Comparison of ENCODE assay signal across 31 cellular contexts in the genomic region with DNA sequence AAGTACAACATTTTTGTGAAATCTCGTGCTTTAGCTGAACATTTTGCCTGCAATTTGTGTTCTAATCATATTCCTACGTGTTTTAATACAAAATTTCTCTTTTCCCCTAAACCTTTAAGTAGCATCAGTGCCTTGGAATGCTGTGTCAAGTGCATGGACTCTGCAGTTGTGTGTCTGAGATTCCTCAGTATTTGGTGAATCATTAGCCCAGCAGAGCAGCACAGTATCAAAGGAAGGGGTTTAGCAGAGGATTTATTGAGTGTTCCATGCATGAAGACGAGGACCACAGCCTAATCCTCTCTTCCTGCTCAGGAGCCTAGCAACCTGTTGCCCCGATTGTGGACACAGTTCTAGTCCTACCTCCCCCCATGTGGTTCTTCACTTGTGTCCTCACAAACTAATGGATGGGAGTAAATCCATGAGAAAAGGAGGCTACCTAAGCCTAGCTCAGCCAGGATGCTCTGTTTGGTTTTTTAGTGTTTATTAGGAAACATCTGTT. TPM values are rescaled to one million over a fixed set of nuclear protein-coding genes. Genes with fewer than 3 reads are reported as not detected.
"Had no signal": no experiment of that assay in that cellular context is flagged by ENCODE, and none has a peak within 500 bp of the region (broad histone marks: within the 10 kb centered on the region; RNA-seq: fewer than 3 reads in every experiment).

No MANE protein-coding gene starts in this region.

- H3K27ac Mint-ChIP-seq: activated CD8-positive, alpha-beta memory T cell treated with anti-CD3 and anti-CD28 coated beads, Interleukin-2, amount 10 ng/mL, durations not matched to agents 7 days and 5 days; activated naive CD4-positive, alpha-beta T cell treated with anti-CD3 and anti-CD28 coated beads, Interleukin-2, amount 50 U/mL, for 72 hours; activated naive CD8-positive, alpha-beta T cell treated with anti-CD3 and anti-CD28 coated beads, Interleukin-2, amount 50 U/mL, for 24 hours; activated T-cell treated with anti-CD3 and anti-CD28 coated beads, Interleukin-2, amount 50 U/mL, for 24 hours; T-helper 2 cell treated with Interferon-gamma antibody and Interleukin-4, amounts not matched to agents 5 μg/mL and 100 μg/mL, for 36 hours; WTC11 had no signal

- H3K9me3 Mint-ChIP-seq: activated naive CD8-positive, alpha-beta T cell treated with anti-CD3 and anti-CD28 coated beads, Interleukin-2, amount 50 U/mL, for 24 hours; activated T-cell treated with anti-CD3 and anti-CD28 coated beads, Interleukin-2, amount 50 U/mL, for 24 hours; T-helper 2 cell treated with Interferon-gamma antibody and Interleukin-4, amounts not matched to agents 5 μg/mL and 100 μg/mL, for 36 hours had no signal

- H3K27me3 ChIP-seq: ascending aorta, body of pancreas, Peyer's patch, SJCRH30 had no signal

- H3K4me3 ChIP-seq: ascending aorta, body of pancreas, MG63, Peyer's patch, SJCRH30 had no signal

- H3K9me3 ChIP-seq: ascending aorta, body of pancreas, MG63, Peyer's patch, SJCRH30, SK-N-SH had no signal

- H3K4me1 ChIP-seq: ascending aorta, body of pancreas, Peyer's patch had no signal

- ATAC-seq: activated CD8-positive, alpha-beta memory T cell treated with anti-CD3 and anti-CD28 coated beads, Interleukin-2, amount 10 ng/mL, durations not matched to agents 7 days and 5 days; activated naive CD4-positive, alpha-beta T cell treated with anti-CD3 and anti-CD28 coated beads, Interleukin-2, amount 50 U/mL, for 72 hours; activated naive CD8-positive, alpha-beta T cell treated with anti-CD3 and anti-CD28 coated beads, Interleukin-2, amount 50 U/mL, for 24 hours; body of pancreas; WTC11 had no signal

- DNase-seq: activated CD4-positive, alpha-beta T cell treated with anti-CD3 and anti-CD28 coated beads for 48 hours; activated CD4-positive, alpha-beta T cell treated with anti-CD3 and anti-CD28 coated beads, Interleukin-2, amount 50 U/mL, for 48 hours; activated CD4-positive, CD25-positive, alpha-beta regulatory T cell treated with anti-CD3 and anti-CD28 coated beads, Interleukin-2, amount 50 U/mL, for 72 hours; activated CD8-positive, alpha-beta memory T cell treated with anti-CD3 and anti-CD28 coated beads, Interleukin-2, amount 10 ng/mL, durations not matched to agents 7 days and 5 days; activated effector memory CD4-positive, alpha-beta T cell treated with anti-CD3 and anti-CD28 coated beads, Interleukin-2, amount 50 U/mL, for 16 hours; activated naive CD4-positive, alpha-beta T cell treated with Interleukin-2 at 50 U/mL for 16 hours; activated naive CD8-positive, alpha-beta T cell treated with anti-CD3 and anti-CD28 coated beads, Interleukin-2, amount 50 U/mL, for 24 hours; activated T-cell treated with anti-CD3 and anti-CD28 coated beads, Interleukin-2, amount 50 U/mL, for 24 hours; amniotic stem cell; body of pancreas; central memory CD4-positive, alpha-beta T cell; MG63; MV-4-11; NCI-H1092 treated with DMSO at 0.1 percent for 48 hours; NCI-H1417 treated with DMSO at 0.1 percent for 48 hours; NCI-H1694; NCI-H2029 treated with DMSO at 0.1 percent for 48 hours; NCI-H345; NCI-H510A; NCI-H526 treated with DMSO at 0.1 percent for 48 hours; Peyer's patch; Right ventricle myocardium superior; SK-N-SH had no signal

- H3K36me3 ChIP-seq: ascending aorta, MG63, Peyer's patch, SJCRH30 had no signal

- H3K4me3 Mint-ChIP-seq: activated CD8-positive, alpha-beta memory T cell treated with anti-CD3 and anti-CD28 coated beads, Interleukin-2, amount 10 ng/mL, durations not matched to agents 7 days and 5 days; activated naive CD8-positive, alpha-beta T cell treated with anti-CD3 and anti-CD28 coated beads, Interleukin-2, amount 50 U/mL, for 24 hours; activated T-cell treated with anti-CD3 and anti-CD28 coated beads, Interleukin-2, amount 50 U/mL, for 24 hours; T-helper 2 cell treated with Interferon-gamma antibody and Interleukin-4, amounts not matched to agents 5 μg/mL and 100 μg/mL, for 36 hours; WTC11 had no signal

- H3K27ac ChIP-seq: ascending aorta, body of pancreas, Peyer's patch, RWPE1, SJCRH30 had no signal

- H3K27me3 Mint-ChIP-seq: activated CD8-positive, alpha-beta memory T cell treated with anti-CD3 and anti-CD28 coated beads, Interleukin-2, amount 10 ng/mL, durations not matched to agents 7 days and 5 days; activated T-cell treated with anti-CD3 and anti-CD28 coated beads, Interleukin-2, amount 50 U/mL, for 24 hours had no signal

- H3K36me3 Mint-ChIP-seq: activated CD8-positive, alpha-beta memory T cell treated with anti-CD3 and anti-CD28 coated beads, Interleukin-2, amount 10 ng/mL, durations not matched to agents 7 days and 5 days; activated naive CD4-positive, alpha-beta T cell treated with anti-CD3 and anti-CD28 coated beads, Interleukin-2, amount 50 U/mL, for 72 hours; WTC11 had no signal

- H3K4me1 Mint-ChIP-seq: activated CD8-positive, alpha-beta memory T cell treated with anti-CD3 and anti-CD28 coated beads, Interleukin-2, amount 10 ng/mL, durations not matched to agents 7 days and 5 days; activated naive CD8-positive, alpha-beta T cell treated with anti-CD3 and anti-CD28 coated beads, Interleukin-2, amount 50 U/mL, for 24 hours had no signal

RNA-seq across cellular contexts. Expression of a gene that starts 29.3 kb away (rescaled TPM):
- total RNA-seq: activated CD8-positive, alpha-beta memory T cell treated with anti-CD3 and anti-CD28 coated beads, Interleukin-2, amount 10 ng/mL, durations not matched to agents 7 days and 5 days; activated naive CD4-positive, alpha-beta T cell treated with anti-CD3 and anti-CD28 coated beads, Interleukin-2, amount 50 U/mL, for 72 hours; ascending aorta; bronchial epithelial cell; T-helper 1 cell treated with Interleukin-12 subunit alpha and Interleukin-12 subunit beta and Interleukin-4 antibody, amounts not matched to agents 30 ng/mL and 1 ng/mL, for 36 hours had no signal
- polyA plus RNA-seq: SK-N-SH had no signal
